ENCODE assay signal across 8 cellular contexts in the genomic region with DNA sequence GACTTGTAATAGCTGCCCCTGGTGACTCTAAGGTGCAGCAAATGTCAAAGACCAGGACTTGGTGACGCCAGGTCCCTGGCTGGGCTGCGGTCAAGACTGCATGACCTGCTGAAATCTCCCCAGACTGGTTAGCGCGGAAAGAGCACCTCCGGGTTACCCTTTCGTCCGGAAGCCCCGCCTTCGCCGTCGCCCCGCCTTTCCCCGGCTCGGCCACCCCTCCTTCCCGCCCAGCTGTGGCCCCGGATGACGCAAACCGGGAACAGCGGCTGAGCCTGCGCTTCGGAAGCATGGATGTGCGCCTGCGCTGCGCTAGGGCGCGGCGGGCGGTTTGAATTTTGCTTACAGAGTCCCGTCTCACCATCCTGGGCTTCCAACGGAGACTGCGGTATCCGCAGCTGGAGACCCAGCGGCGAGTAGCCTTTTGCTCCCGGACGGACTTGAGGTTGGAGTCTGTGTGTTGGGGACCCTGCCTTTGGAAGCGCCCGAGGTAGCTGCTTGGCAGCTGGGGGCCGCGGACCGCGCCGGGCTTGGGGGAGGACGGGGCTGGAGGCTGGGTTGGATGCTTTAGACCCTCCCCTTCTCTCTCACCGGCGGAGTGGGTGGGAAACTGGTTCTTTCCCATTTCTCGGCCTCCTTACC. TPM values are rescaled to one million over a fixed set of nuclear protein-coding genes. Genes with fewer than 3 reads are reported as not detected.
A peak's percentile ranks its signal among the peaks of the same experiment; 100 is the strongest.
DNase-seq lines count a peak whose midpoint lies in the region; ATAC-seq, FAIRE-seq and TF ChIP-seq lines count a peak whose summit lies in the region.

A gene with protein sequence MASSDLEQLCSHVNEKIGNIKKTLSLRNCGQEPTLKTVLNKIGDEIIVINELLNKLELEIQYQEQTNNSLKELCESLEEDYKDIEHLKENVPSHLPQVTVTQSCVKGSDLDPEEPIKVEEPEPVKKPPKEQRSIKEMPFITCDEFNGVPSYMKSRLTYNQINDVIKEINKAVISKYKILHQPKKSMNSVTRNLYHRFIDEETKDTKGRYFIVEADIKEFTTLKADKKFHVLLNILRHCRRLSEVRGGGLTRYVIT (plus strand): TSS at position 294 of the 639 bp plus-strand sequence. CDS start 785 bp downstream, outside the sequence.

- peaks cover under 1% of the 10 kb centered on the region for H3K27me3 Mint-ChIP-seq in T-helper 2 cell treated with Interferon-gamma antibody and Interleukin-4, amounts not matched to agents 5 μg/mL and 100 μg/mL, for 36 hours (ENCODE audit: low read depth)
- no peaks in the 10 kb centered on the region for H3K27me3 Mint-ChIP-seq in astrocyte (ENCODE audit: low read depth, unreplicated experiment)

- DNase-seq in NCI-H1930 (lab: John Stamatoyannopoulos, UW): peak; percentile 96
- DNase-seq in T-helper 2 cell treated with Interferon-gamma antibody and Interleukin-4, amounts not matched to agents 5 μg/mL and 100 μg/mL, for 36 hours (ENCODE audit: low spot score): peak; percentile 90
- peak; percentile 76 for DNase-seq in astrocyte (ENCODE audit: low read depth)
- peak; percentile 92 to 97 (median 97) for DNase-seq in right cardiac atrium
- peak; percentile 58 for DNase-seq in pulmonary artery endothelial cell (ENCODE audit: low read depth, low spot score)
- DNase-seq in vagina (ENCODE audit: extremely low spot score in 2 of 2): peak in 1 of 2 donors; percentile 97

- FAIRE-seq in astrocyte (lab: Jason Lieb, UNC): no peak

- H3K4me3 ChIP-seq in astrocyte (ENCODE audit: insufficient read depth, low read depth, low read length): peak within 1 kb of the TSS; percentile 90
- peak within 1 kb of the TSS; percentile 51 for H3K4me3 ChIP-seq in right cardiac atrium (ENCODE audit: low read length)
- peak within 1 kb of the TSS; percentile 43 to 55 for H3K4me3 ChIP-seq in vagina

- peak in 1 of 2 donors; percentile 8 for TF ChIP-seq POLR2A in vagina (IDR thresholded peaks at IDR 0.05)

- no peaks in the 10 kb centered on the region for H3K9me3 ChIP-seq in astrocyte (ENCODE audit: insufficient read depth, low read depth, low read length)
- no peaks in the 10 kb centered on the region for H3K9me3 ChIP-seq in right cardiac atrium (ENCODE audit: control insufficient read depth, low read length)
- no peaks in the 10 kb centered on the region for H3K9me3 ChIP-seq in vagina

- peaks cover 16% of the 10 kb centered on the region for H3K36me3 Mint-ChIP-seq in T-helper 2 cell treated with Interferon-gamma antibody and Interleukin-4, amounts not matched to agents 5 μg/mL and 100 μg/mL, for 36 hours (ENCODE audit: low read depth)
- H3K36me3 Mint-ChIP-seq in astrocyte (ENCODE audit: low read depth, unreplicated experiment): no peaks in the 10 kb centered on the region

- H3K27me3 ChIP-seq in astrocyte (ENCODE audit: insufficient read depth, low read length) (no peaks in the 10 kb centered on the region), right cardiac atrium (ENCODE audit: control insufficient read depth, insufficient read depth) (no peaks in the 10 kb centered on the region), vagina (no peaks in the 10 kb centered on the region)

- peak within 1 kb of the TSS; percentile 81 for H3K9ac ChIP-seq in astrocyte (ENCODE audit: low read length)

- H3K27ac ChIP-seq in astrocyte (ENCODE audit: low read depth, low read length) (peak within 1 kb of the TSS; percentile 57), right cardiac atrium (ENCODE audit: low read length) (peak within 1 kb of the TSS; percentile 81), vagina (peak within 1 kb of the TSS; percentile 65)

- peak; percentile 95 for ATAC-seq in GM18502 (IDR thresholded peaks at IDR 0.05; ENCODE audit: poor library complexity, unreplicated experiment)
- ATAC-seq in HG02970 (IDR thresholded peaks at IDR 0.05; ENCODE audit: low FRiP score, unreplicated experiment): peak; percentile 93
- peak; percentile 100 for ATAC-seq in right cardiac atrium

- H3K9me3 Mint-ChIP-seq in T-helper 2 cell treated with Interferon-gamma antibody and Interleukin-4, amounts not matched to agents 5 μg/mL and 100 μg/mL, for 36 hours: peaks cover 7% of the 10 kb centered on the region
- no peaks in the 10 kb centered on the region for H3K9me3 Mint-ChIP-seq in astrocyte (ENCODE audit: unreplicated experiment)

- peak within 1 kb of the TSS; percentile 95 for H2AFZ ChIP-seq in astrocyte (ENCODE audit: low read depth, low read length)

- peak within 1 kb of the TSS; percentile 92 for H3K4me3 Mint-ChIP-seq in T-helper 2 cell treated with Interferon-gamma antibody and Interleukin-4, amounts not matched to agents 5 μg/mL and 100 μg/mL, for 36 hours
- peak within 1 kb of the TSS; percentile 82 for H3K4me3 Mint-ChIP-seq in astrocyte (ENCODE audit: unreplicated experiment)

- H3K4me1 ChIP-seq in astrocyte (ENCODE audit: insufficient read depth, low read length) (no peaks in the 10 kb centered on the region), right cardiac atrium (ENCODE audit: control insufficient read depth, insufficient read depth, low read length) (no peaks in the 10 kb centered on the region), vagina (peaks cover 7% of the 10 kb centered on the region)

- H3K36me3 ChIP-seq in astrocyte (ENCODE audit: insufficient read depth, low read length) (no peaks in the 10 kb centered on the region), vagina (no peaks in the 10 kb centered on the region)

- intact Hi-C loops in right cardiac atrium (cut with DNase I) (no loop called here), vagina (cut with DNase I) (no loop called here)

- peaks cover 20% of the 10 kb centered on the region for H3K4me1 Mint-ChIP-seq in T-helper 2 cell treated with Interferon-gamma antibody and Interleukin-4, amounts not matched to agents 5 μg/mL and 100 μg/mL, for 36 hours (ENCODE audit: low read depth)
- H3K4me1 Mint-ChIP-seq in astrocyte (ENCODE audit: low read depth, unreplicated experiment): no peaks in the 10 kb centered on the region

- peak within 1 kb of the TSS; percentile 90 for H3K27ac Mint-ChIP-seq in T-helper 2 cell treated with Interferon-gamma antibody and Interleukin-4, amounts not matched to agents 5 μg/mL and 100 μg/mL, for 36 hours
- peak within 1 kb of the TSS; percentile 78 for H3K27ac Mint-ChIP-seq in astrocyte (ENCODE audit: unreplicated experiment)

- H3K4me2 ChIP-seq in astrocyte (ENCODE audit: low read length): peak within 1 kb of the TSS; percentile 88

- H4K20me1 ChIP-seq in astrocyte (ENCODE audit: insufficient read depth, low read length): no peaks in the 10 kb centered on the region

- H3K79me2 ChIP-seq in astrocyte (ENCODE audit: insufficient read depth, low read length): peaks cover 20% of the 10 kb centered on the region

- TF ChIP-seq CTCF in astrocyte (IDR thresholded peaks at IDR 0.05; ENCODE audit: insufficient read depth, low read depth, low read length) (no peak), vagina (IDR thresholded peaks at IDR 0.05) (no peak)

- under 1% methylated on average over 47 of the region's 47 CpGs for WGBS in right cardiac atrium

RNA-seq across cellular contexts. Expression of the gene that starts here (rescaled TPM):
- total RNA-seq in astrocyte: 1.2 and 2.6 TPM in 2 replicates
- total RNA-seq in right cardiac atrium: under 1 TPM; 0.11 to 0.49 (median 0.28) TPM
- 0.14 TPM for polyA plus RNA-seq in right cardiac atrium
- total RNA-seq in pulmonary artery endothelial cell: 13.1 and 23.0 TPM in 2 replicates
- 0.74 TPM for total RNA-seq in vagina

Comparison
In these comparisons a context has a peak if more than half of its experiments do, and no peak if none do; other contexts are left out.
1. Peak in DNase-seq, ATAC-seq, H3K4me3 ChIP-seq and H3K27ac ChIP-seq in right cardiac atrium; RNA of the gene not detected or under 1 TPM.